3 cellular contexts compared by ENCODE assay signal in the genomic region with DNA sequence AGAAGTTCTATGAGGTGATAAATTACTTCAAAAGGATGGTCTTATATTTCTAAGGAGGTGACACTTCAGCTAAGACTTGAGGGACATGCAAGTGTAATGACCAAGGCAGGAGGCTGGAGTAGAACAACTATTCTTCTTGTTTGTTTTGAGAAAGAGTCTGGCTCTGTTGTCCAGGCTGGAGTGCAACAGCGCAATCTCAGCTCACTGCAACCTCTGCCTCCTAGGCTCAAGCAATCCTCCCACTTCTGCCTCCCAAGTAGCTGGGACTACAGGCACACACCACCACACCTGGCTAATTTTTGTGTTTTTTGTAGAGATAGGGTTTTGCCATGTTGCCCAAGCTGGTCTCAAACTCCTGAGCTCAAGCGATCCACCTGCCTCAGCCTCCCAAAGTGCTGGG.
DNase-seq lines count a peak whose midpoint lies in the region; ATAC-seq, FAIRE-seq and TF ChIP-seq lines count a peak whose summit lies in the region.
"Not testable (repeated sequence)": the region's sequence is repeated elsewhere in the genome, so short reads cannot be mapped to it uniquely, and the experiment has no call there.

No MANE protein-coding gene starts in this region.

- H3K27ac ChIP-seq in K562 (ENCODE audit: extremely low read depth, low read depth, low read length); HepG2 (ENCODE audit: extremely low read length, insufficient read depth, low read length): not testable (repeated sequence)

- intact Hi-C loops in K562 (cut with micrococcal nuclease); HepG2 (cut with micrococcal nuclease; ENCODE audit: unreplicated experiment): not testable (repeated sequence)

- TF ChIP-seq POLR2A in K562 (conservative IDR thresholded peaks at IDR 0.05); HepG2 (IDR thresholded peaks at IDR 0.05; ENCODE audit: insufficient read depth in 1 of 2, low read depth in 2 of 2, low read length in 2 of 2): not testable (repeated sequence)

- peaks cover 13% of the 10 kb centered on the region; the same call in 2 of the 3 replicates for H3K79me2 ChIP-seq in K562 (ENCODE audit: control insufficient read depth, insufficient read depth, low read length)
- peaks cover 45% of the 10 kb centered on the region for H3K79me2 ChIP-seq in HepG2 (ENCODE audit: insufficient read depth, low read length)

- not testable (repeated sequence) for H3K27me3 ChIP-seq in K562 (ENCODE audit: control insufficient read depth in 2 of 2, insufficient read depth in 2 of 2, low read length in 2 of 2); HepG2 (ENCODE audit: control insufficient read depth in 1 of 2, insufficient read depth in 2 of 2, low read length in 2 of 2)

- TF ChIP-seq CTCF in WTC11 (IDR thresholded peaks at IDR 0.05); K562 (IDR thresholded peaks at IDR 0.05 in 2 of 3, conservative IDR thresholded peaks at IDR 0.05 in 1 of 3; ENCODE audit: insufficient read depth in 2 of 3, low read depth in 1 of 3, low read length in 3 of 3); HepG2 (CRISPR knock-in tag; IDR thresholded peaks at IDR 0.05): not testable (repeated sequence)

- not testable (repeated sequence) for ATAC-seq in WTC11, K562, HepG2

- not testable (repeated sequence) for FAIRE-seq in K562 (lab: Jason Lieb, UNC); HepG2 (lab: Jason Lieb, UNC)

- not testable (repeated sequence) for DNase-seq in WTC11 (ENCODE audit: low spot score); K562 (ENCODE audit: extremely low read depth in 1 of 4, low spot score in 3 of 4); HepG2 (ENCODE audit: low spot score)

- not testable (repeated sequence) for TF ChIP-seq EP300 in K562 (IDR thresholded peaks at IDR 0.05; ENCODE audit: low read length); HepG2 (IDR thresholded peaks at IDR 0.05; ENCODE audit: low read depth in 2 of 2, low read length in 2 of 2); HepG2 (CRISPR knock-in tag; IDR thresholded peaks at IDR 0.05; ENCODE audit: borderline replicate concordance)

- TF ChIP-seq RAD21 in K562 (CRISPR knock-in tag; conservative IDR thresholded peaks at IDR 0.05 in 1 of 2, IDR thresholded peaks at IDR 0.05 in 1 of 2); HepG2 (CRISPR knock-in tag; IDR thresholded peaks at IDR 0.05): not testable (repeated sequence)

- BruUV-seq in K562 (replicated peaks; lab: Mats Ljungman, UMichigan); HepG2 (replicated peaks; lab: Mats Ljungman, UMichigan): not testable (repeated sequence)

- H3K36me3 ChIP-seq in K562 (ENCODE audit: control insufficient read depth, insufficient read depth, low read length); HepG2 (replicated peaks in 1 of 2; ENCODE audit: control insufficient read depth in 1 of 2, insufficient read depth in 2 of 2, low read length in 2 of 2): not testable (repeated sequence)

- not testable (repeated sequence) for H3K4me2 ChIP-seq in K562 (ENCODE audit: insufficient read depth, low read length); HepG2 (ENCODE audit: low read depth, low read length)

- WGBS in K562 (ENCODE audit: insufficient coverage, low coverage, missing lambda C conversion rate): 100% methylated on average over 2 of the region's 2 CpGs
- 94% methylated on average over 2 of the region's 2 CpGs for WGBS in HepG2 (ENCODE audit: low lambda C conversion rate)

- not testable (repeated sequence) for H3K9ac ChIP-seq in K562 (ENCODE audit: insufficient read depth in 1 of 2, low read depth in 2 of 2, low read length in 2 of 2); HepG2 (ENCODE audit: insufficient read depth, low read depth, low read length)

- not testable (repeated sequence) for H3K4me3 ChIP-seq in K562; HepG2 (replicated peaks in 1 of 3; ENCODE audit: insufficient read depth in 1 of 3, low read depth in 2 of 3, low read length in 3 of 3)

- not testable (repeated sequence) for H3K4me1 Mint-ChIP-seq in WTC11

- CTCF ChIA-PET in WTC11 (lab: Charles Lee): interaction anchor here (1.1 kb wide), 1 partner anchor 109 kb away, joined by 3 read pairs; a partner anchor contains a TSS
- CTCF ChIA-PET in K562 (lab: Yijun Ruan, JAX; ENCODE audit: low intra/inter-chr PET ratio); HepG2 (lab: Yijun Ruan, JAX; ENCODE audit: low intra/inter-chr PET ratio, low total read pairs): not testable (repeated sequence)

- H4K20me1 ChIP-seq in K562 (replicated peaks; ENCODE audit: control insufficient read depth, insufficient read depth, low read length); HepG2 (ENCODE audit: insufficient read depth, low read length): not testable (repeated sequence)

- POLR2A ChIA-PET in WTC11 (lab: Charles Lee); HepG2 (lab: Yijun Ruan, JAX): not testable (repeated sequence)
- POLR2A ChIA-PET in K562 (lab: Yijun Ruan, JAX): interaction anchor here (1.1 to 1.2 kb wide), 2 partner anchors 8 to 11 kb away, joined by 3 to 7 read pairs; no protein-coding TSS in a partner anchor

- not testable (repeated sequence) for H2AFZ ChIP-seq in K562 (ENCODE audit: low read depth, low read length); HepG2 (ENCODE audit: low read length)

- not testable (repeated sequence) for H3K4me3 Mint-ChIP-seq in WTC11

- H3K9me3 Mint-ChIP-seq in WTC11: not testable (repeated sequence)

- H3K27me3 Mint-ChIP-seq in WTC11 (ENCODE audit: low read depth): not testable (repeated sequence)

- H3K27ac Mint-ChIP-seq in WTC11: not testable (repeated sequence)

- in situ Hi-C loops in K562 (cut with MboI); HepG2 (cut with HindIII; ENCODE audit: extremely low pct_ligation_motif_present, low pct_unique_long_range_greater_than_20kb): not testable (repeated sequence)

- not testable (repeated sequence) for H3K9me1 ChIP-seq in K562 (ENCODE audit: control insufficient read depth, insufficient read depth, low read length)

- not testable (repeated sequence) for H3K9me3 ChIP-seq in K562 (replicated peaks; ENCODE audit: control insufficient read depth, insufficient read depth, low read depth, low read length); HepG2 (ENCODE audit: low read length)

- H3K36me3 Mint-ChIP-seq in WTC11: not testable (repeated sequence)

- H3K4me1 ChIP-seq in K562 (replicated peaks in 1 of 2; ENCODE audit: control insufficient read depth in 2 of 2, insufficient read depth in 2 of 2, low read length in 2 of 2); HepG2 (ENCODE audit: insufficient read depth, low read length): not testable (repeated sequence)

TF ChIP-seq in WTC11, 78 proteins besides CTCF, POLR2A, EP300 and RAD21:
- peak; percentile 70 for TF ChIP-seq ZNF121 (CRISPR knock-in tag; IDR thresholded peaks at IDR 0.05)

TF ChIP-seq in K562, 482 proteins besides CTCF, POLR2A, EP300 and RAD21:
- TF ChIP-seq ZNF121 (CRISPR knock-in tag; conservative IDR thresholded peaks at IDR 0.05): peak; percentile 45

TF ChIP-seq in HepG2, 621 proteins besides CTCF, POLR2A, EP300 and RAD21:
- TF ChIP-seq ZNF121 (CRISPR knock-in tag; IDR thresholded peaks at IDR 0.05): peak; percentile 77
